In the genomic region with DNA sequence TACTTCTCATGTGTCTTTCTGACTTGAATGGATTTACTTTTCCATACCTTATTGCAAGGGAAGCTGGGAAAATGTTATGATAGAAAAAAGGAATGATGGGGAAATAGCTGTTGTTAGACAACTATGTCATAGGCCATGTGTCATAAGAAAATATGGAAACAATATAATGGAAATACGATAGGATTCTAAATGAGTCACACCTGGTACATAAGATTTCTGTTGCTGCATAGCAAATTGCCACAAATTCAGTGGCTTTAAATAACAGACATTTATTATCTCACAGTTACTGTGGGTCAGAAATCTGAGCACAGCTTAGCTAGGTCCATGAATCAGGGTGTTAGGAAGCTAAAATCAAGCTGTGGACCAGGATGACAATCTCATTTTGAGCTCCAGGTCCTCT, we compare ENCODE assay signal across 23 cellular contexts. TPM values are rescaled to one million over a fixed set of nuclear protein-coding genes. Genes with fewer than 3 reads are reported as not detected.
DNase-seq lines count a peak whose midpoint lies in the region; ATAC-seq, FAIRE-seq and TF ChIP-seq lines count a peak whose summit lies in the region.
"Had no signal": no experiment of that assay in that cellular context is flagged by ENCODE, and none has a peak within 500 bp of the region (broad histone marks: within the 10 kb centered on the region; RNA-seq: fewer than 3 reads in every experiment).

No MANE protein-coding gene starts in this region.

- CTCF ChIA-PET in MCF 10A (lab: Yijun Ruan, JAX): no interaction called here

- H3K4me1 ChIP-seq in breast epithelium: no peaks in the 10 kb centered on the region
- H3K4me1 ChIP-seq in astrocyte (ENCODE audit: insufficient read depth, low read length): no peaks in the 10 kb centered on the region
- H3K4me1 ChIP-seq in right cardiac atrium (ENCODE audit: control insufficient read depth, insufficient read depth, low read length): no peaks in the 10 kb centered on the region
- H3K4me1 ChIP-seq: adrenal gland, BE2C, tibial nerve had no signal

- H3K4me3 ChIP-seq in breast epithelium: no peak overlapping the region
- no peak overlapping the region for H3K4me3 ChIP-seq in astrocyte (ENCODE audit: insufficient read depth, low read depth, low read length)
- H3K4me3 ChIP-seq in right cardiac atrium (ENCODE audit: low read length): no peak overlapping the region
- H3K4me3 ChIP-seq: adrenal gland, tibial nerve had no signal

- no peak overlapping the region for H3K9ac ChIP-seq in astrocyte (ENCODE audit: low read length)

- TF ChIP-seq CTCF in MCF 10A (IDR thresholded peaks at IDR 0.05; ENCODE audit: unreplicated experiment) (no peak), breast epithelium (IDR thresholded peaks at IDR 0.05) (no peak), astrocyte (IDR thresholded peaks at IDR 0.05; ENCODE audit: insufficient read depth, low read depth, low read length) (no peak)

- TF ChIP-seq POLR2A in breast epithelium (IDR thresholded peaks at IDR 0.05): no peak

- 90% methylated on average over 1 of the region's 1 CpG for WGBS in right cardiac atrium

- no peaks in the 10 kb centered on the region for H3K79me2 ChIP-seq in astrocyte (ENCODE audit: insufficient read depth, low read length)

- no TSS peak for BruUV-seq in MCF 10A (replicated peaks; lab: Mats Ljungman, UMichigan)

- H3K27me3 ChIP-seq in breast epithelium (no peaks in the 10 kb centered on the region), astrocyte (ENCODE audit: insufficient read depth, low read length) (no peaks in the 10 kb centered on the region), right cardiac atrium (ENCODE audit: control insufficient read depth, insufficient read depth) (no peaks in the 10 kb centered on the region)
- H3K27me3 ChIP-seq: adrenal gland, BE2C, tibial nerve had no signal

- ATAC-seq in GM18520 (IDR thresholded peaks at IDR 0.05; ENCODE audit: unreplicated experiment) (no peak), HG02840 (IDR thresholded peaks at IDR 0.05; ENCODE audit: low FRiP score, unreplicated experiment) (no peak), right cardiac atrium (no peak)
- ATAC-seq: left colon; stimulated activated naive CD8-positive, alpha-beta T cell treated with anti-CD3 and anti-CD28 coated beads, Interleukin-15, amount 100 ng/mL, for 72 hours; WTC11 had no signal

- no peak for FAIRE-seq in astrocyte (lab: Jason Lieb, UNC)
- FAIRE-seq: RCC 7860 had no signal

- no peaks in the 10 kb centered on the region for H3K27me3 Mint-ChIP-seq in MCF 10A (ENCODE audit: insufficient read depth, unreplicated experiment)
- no peaks in the 10 kb centered on the region for H3K27me3 Mint-ChIP-seq in astrocyte (ENCODE audit: low read depth, unreplicated experiment)

- no peaks in the 10 kb centered on the region for H3K9me3 ChIP-seq in breast epithelium
- no peaks in the 10 kb centered on the region for H3K9me3 ChIP-seq in astrocyte (ENCODE audit: insufficient read depth, low read depth, low read length)
- H3K9me3 ChIP-seq in right cardiac atrium (ENCODE audit: control insufficient read depth, low read length): no peaks in the 10 kb centered on the region
- H3K9me3 ChIP-seq: adrenal gland, BE2C, tibial nerve had no signal

- no peaks in the 10 kb centered on the region for H4K20me1 ChIP-seq in astrocyte (ENCODE audit: insufficient read depth, low read length)

- H3K36me3 Mint-ChIP-seq in MCF 10A (ENCODE audit: insufficient read depth, unreplicated experiment): peaks cover 6% of the 10 kb centered on the region
- H3K36me3 Mint-ChIP-seq in astrocyte (ENCODE audit: low read depth, unreplicated experiment): no peaks in the 10 kb centered on the region
- H3K36me3 Mint-ChIP-seq: naive B cell, WTC11 had no signal

- intact Hi-C loops in MCF 10A (cut with micrococcal nuclease) (no loop called here), breast epithelium (cut with DNase I; ENCODE audit: low total_unique reads) (no loop called here), right cardiac atrium (cut with DNase I) (no loop called here)

- H3K4me3 Mint-ChIP-seq in MCF 10A (ENCODE audit: unreplicated experiment) (no peak overlapping the region), astrocyte (ENCODE audit: unreplicated experiment) (no peak overlapping the region)
- H3K4me3 Mint-ChIP-seq: naive B cell; stimulated activated naive CD8-positive, alpha-beta T cell treated with anti-CD3 and anti-CD28 coated beads, Interleukin-15, amount 100 ng/mL, for 72 hours; WTC11 had no signal

- H3K27ac Mint-ChIP-seq in MCF 10A (ENCODE audit: low read depth, unreplicated experiment): no peak overlapping the region
- no peak overlapping the region for H3K27ac Mint-ChIP-seq in astrocyte (ENCODE audit: unreplicated experiment)
- H3K27ac Mint-ChIP-seq: naive B cell, WTC11 had no signal

- no peaks in the 10 kb centered on the region for H3K4me1 Mint-ChIP-seq in MCF 10A (ENCODE audit: insufficient read depth, unreplicated experiment)
- no peaks in the 10 kb centered on the region for H3K4me1 Mint-ChIP-seq in astrocyte (ENCODE audit: low read depth, unreplicated experiment)
- H3K4me1 Mint-ChIP-seq: naive B cell; stimulated activated naive CD8-positive, alpha-beta T cell treated with anti-CD3 and anti-CD28 coated beads, Interleukin-15, amount 100 ng/mL, for 72 hours; WTC11 had no signal

- H3K9me3 Mint-ChIP-seq in MCF 10A (ENCODE audit: unreplicated experiment) (no peaks in the 10 kb centered on the region), astrocyte (ENCODE audit: unreplicated experiment) (no peaks in the 10 kb centered on the region)
- H3K9me3 Mint-ChIP-seq: naive B cell; stimulated activated naive CD8-positive, alpha-beta T cell treated with anti-CD3 and anti-CD28 coated beads, Interleukin-15, amount 100 ng/mL, for 72 hours; WTC11 had no signal

- H3K4me2 ChIP-seq in astrocyte (ENCODE audit: low read length): no peak overlapping the region

- peak; percentile 14 for DNase-seq in MCF 10A (ENCODE audit: unreplicated experiment)
- no peak for DNase-seq in breast epithelium (ENCODE audit: low spot score in 2 of 2)
- DNase-seq in astrocyte (ENCODE audit: low read depth): peak; percentile 10
- peak; percentile 17 for DNase-seq in fibroblast of the conjunctiva (ENCODE audit: low read depth)
- no peak for DNase-seq in right cardiac atrium
- DNase-seq in SHP77 treated with DMSO at 0.1 percent for 48 hours (lab: John Stamatoyannopoulos, UW): no peak
- DNase-seq: activated gamma-delta T cell treated with Interleukin-2 at 50 U/mL for 16 hours; adrenal gland; BE2C; left colon; mesendoderm; naive B cell; NCI-H1436 treated with DMSO at 0.1 percent for 48 hours; NCI-H510A; stimulated activated CD4-positive, alpha-beta T cell treated with anti-CD3 and anti-CD28 coated beads, Interleukin-12 subunit alpha, Interleukin-12 subunit beta, amount 100 ng/mL, for 4 hours; stimulated activated naive CD8-positive, alpha-beta T cell treated with anti-CD3 and anti-CD28 coated beads, Interleukin-15, amount 100 ng/mL, for 72 hours; T-helper 9 cell had no signal

- POLR2A ChIA-PET in MCF 10A (lab: Yijun Ruan, JAX): interaction anchor here (0.5 kb wide), 1 partner anchor 253 kb away, joined by 3 read pairs; no protein-coding TSS in a partner anchor

- H3K27ac ChIP-seq in breast epithelium: no peak overlapping the region
- H3K27ac ChIP-seq in astrocyte (ENCODE audit: low read depth, low read length): no peak overlapping the region
- no peak overlapping the region for H3K27ac ChIP-seq in right cardiac atrium (ENCODE audit: low read length)
- H3K27ac ChIP-seq: adrenal gland, HL-60, tibial nerve had no signal

- H2AFZ ChIP-seq in astrocyte (ENCODE audit: low read depth, low read length): no peak overlapping the region

- H3K36me3 ChIP-seq in breast epithelium (no peaks in the 10 kb centered on the region), astrocyte (ENCODE audit: insufficient read depth, low read length) (no peaks in the 10 kb centered on the region)
- H3K36me3 ChIP-seq: adrenal gland, BE2C, tibial nerve had no signal

RNA-seq across cellular contexts. Expression of a gene that starts 44.6 kb away (rescaled TPM):
- 44.1 and 47.6 TPM in 2 replicates for total RNA-seq in MCF 10A (2022)
- total RNA-seq in breast epithelium: 10 to 100 TPM; 14.6 to 35.0 (median 19.3) TPM
- 25.0 and 29.4 TPM in 2 replicates for total RNA-seq in astrocyte
- 10 to 100 TPM in 3 of 4 donors, 1 to 10 TPM in 1; 7.9 to 11.5 (median 10.6) TPM for total RNA-seq in right cardiac atrium
- polyA plus RNA-seq in right cardiac atrium: 3.0 TPM

Comparison
In these comparisons a context has a peak if more than half of its experiments do, and no peak if none do; other contexts are left out.
1. DNase-seq: peak in MCF 10A (single experiment), astrocyte (single experiment) and fibroblast of the conjunctiva (single experiment); none in breast epithelium (0 of 2), right cardiac atrium (0 of 3) and SHP77 treated with DMSO at 0.1 percent for 48 hours (single experiment).